In the genomic region with DNA sequence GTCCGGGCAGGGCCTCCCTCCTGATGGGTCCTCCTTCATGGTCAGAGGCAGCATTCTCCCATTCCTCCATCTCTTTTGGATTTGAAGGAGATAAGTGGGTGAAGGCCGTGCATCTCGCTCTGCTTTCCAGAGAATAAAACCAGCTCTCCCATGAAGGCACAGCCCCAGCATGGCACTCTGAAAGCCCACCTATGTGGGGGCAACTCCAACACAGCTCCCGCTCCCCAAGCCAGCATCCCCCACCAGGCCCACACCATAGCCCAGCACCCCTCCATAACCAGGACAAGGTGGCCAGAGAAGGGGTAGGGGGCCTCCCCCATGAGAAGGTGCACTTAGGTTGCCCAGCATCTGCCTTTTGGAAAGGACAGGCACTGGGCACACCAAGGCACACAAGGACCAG, we compare ENCODE assay signal across 21 cellular contexts.
A peak's percentile ranks its signal among the peaks of the same experiment; 100 is the strongest.
DNase-seq lines count a peak whose midpoint lies in the region; ATAC-seq, FAIRE-seq and TF ChIP-seq lines count a peak whose summit lies in the region.
"Had no signal": no experiment of that assay in that cellular context is flagged by ENCODE, and none has a peak within 500 bp of the region (broad histone marks: within the 10 kb centered on the region; RNA-seq: fewer than 3 reads in every experiment).

No MANE protein-coding gene starts in this region.

- 96% methylated on average over 4 of the region's 4 CpGs for WGBS in mesenchymal stem cell
- WGBS in spleen, 5 donors = 88 to 97% (median 97%) methylated on average over 4 of the region's 4 CpGs

- TF ChIP-seq CTCF in left ventricle myocardium inferior (IDR thresholded peaks at IDR 0.05; ENCODE audit: borderline replicate concordance) (no peak), kidney (IDR thresholded peaks at IDR 0.05; ENCODE audit: borderline replicate concordance, extremely low read depth, insufficient read depth) (no peak), spleen (IDR thresholded peaks at IDR 0.05 in 8 of 11, conservative IDR thresholded peaks at IDR 0.05 in 3 of 11) (no peak)

- no peak overlapping the region for H4K8ac ChIP-seq in mesenchymal stem cell (ENCODE audit: low read length)

- ATAC-seq in Right ventricle myocardium inferior = no peak

- H2BK12ac ChIP-seq in mesenchymal stem cell (ENCODE audit: low read length in 2 of 2) = no peak overlapping the region

- no peak overlapping the region for H3K4me2 ChIP-seq in mesenchymal stem cell (ENCODE audit: low read length, poor library complexity, severe bottlenecking)
- H3K4me2 ChIP-seq: BLaER1 had no signal

- no peak overlapping the region for H2AK5ac ChIP-seq in mesenchymal stem cell (ENCODE audit: low read length, severe bottlenecking)

- H3K27me3 ChIP-seq in left ventricle myocardium inferior (ENCODE audit: low read depth) = no peaks in the 10 kb centered on the region
- H3K27me3 ChIP-seq in mesenchymal stem cell (ENCODE audit: control insufficient read depth in 1 of 2, insufficient read depth in 1 of 2, low read length in 2 of 2) = peaks cover 0 to 8% of the 10 kb centered on the region in 2 experiments
- no peaks in the 10 kb centered on the region for H3K27me3 ChIP-seq in spleen (replicated peaks in 1 of 7)
- H3K27me3 ChIP-seq: BLaER1 had no signal

- TF ChIP-seq POLR2A in spleen (IDR thresholded peaks at IDR 0.05) = no peak

- no peak overlapping the region for H2BK120ac ChIP-seq in mesenchymal stem cell (ENCODE audit: low read depth, low read length)

- no peak overlapping the region for H3K18ac ChIP-seq in mesenchymal stem cell (ENCODE audit: low read depth in 1 of 2, low read length in 2 of 2)

- H3K9ac ChIP-seq in kidney (ENCODE audit: low read length in 2 of 2) = no peak overlapping the region
- no peak overlapping the region for H3K9ac ChIP-seq in mesenchymal stem cell (ENCODE audit: low read length)
- H3K9ac ChIP-seq: BLaER1, GM23248 had no signal

- no peaks in the 10 kb centered on the region for H3K9me3 ChIP-seq in left ventricle myocardium inferior (replicated peaks)
- no peaks in the 10 kb centered on the region for H3K9me3 ChIP-seq in kidney (ENCODE audit: control insufficient read depth in 1 of 2, low read length in 2 of 2)
- H3K9me3 ChIP-seq in mesenchymal stem cell (ENCODE audit: control insufficient read depth, low read length) = no peaks in the 10 kb centered on the region
- no peaks in the 10 kb centered on the region for H3K9me3 ChIP-seq in spleen
- H3K9me3 ChIP-seq: BLaER1 had no signal

- H3K36me3 ChIP-seq in left ventricle myocardium inferior (peaks cover 70% of the 10 kb centered on the region), kidney (ENCODE audit: control insufficient read depth in 1 of 2, insufficient read depth in 2 of 2, low read length in 2 of 2) (peaks cover 37 to 49% of the 10 kb centered on the region in 2 donors), mesenchymal stem cell (ENCODE audit: control insufficient read depth in 1 of 2, insufficient read depth in 2 of 2, low read depth in 1 of 2, low read length in 2 of 2) (peaks cover 0 to 47% of the 10 kb centered on the region in 2 experiments), spleen (peaks cover 0 to 94% (median 21%) of the 10 kb centered on the region in 6 donors)
- H3K36me3 ChIP-seq: BLaER1 had no signal

- no peak overlapping the region for H3K14ac ChIP-seq in mesenchymal stem cell (ENCODE audit: low read length in 2 of 2)

- no peak overlapping the region for H2AFZ ChIP-seq in mesenchymal stem cell (ENCODE audit: low read depth, low read length)
- H2AFZ ChIP-seq: GM23248 had no signal

- no peak overlapping the region for H3K23ac ChIP-seq in mesenchymal stem cell (ENCODE audit: low read length in 2 of 2)

- H3K27ac ChIP-seq in left ventricle myocardium inferior (replicated peaks) (no peak overlapping the region), kidney (ENCODE audit: low read depth in 2 of 2, low read length in 2 of 2) (no peak overlapping the region), mesenchymal stem cell (ENCODE audit: low read length, poor library complexity, severe bottlenecking) (no peak overlapping the region), spleen (no peak overlapping the region)
- H3K27ac ChIP-seq: BLaER1, C4-2B, GM23248 had no signal

- H3K4me1 ChIP-seq in left ventricle myocardium inferior (peaks cover 7% of the 10 kb centered on the region), kidney (ENCODE audit: control insufficient read depth in 1 of 2, insufficient read depth in 1 of 2, low read depth in 1 of 2, low read length in 2 of 2) (peaks cover 5 to 6% of the 10 kb centered on the region in 2 donors), mesenchymal stem cell (ENCODE audit: control insufficient read depth, insufficient read depth, low read depth, low read length) (peaks cover 4% of the 10 kb centered on the region), spleen (no peaks in the 10 kb centered on the region)

- no peak overlapping the region for H2BK15ac ChIP-seq in mesenchymal stem cell (ENCODE audit: low read depth, poor library complexity, severe bottlenecking)

- H3K4me3 ChIP-seq in left ventricle myocardium inferior (no peak overlapping the region), kidney (ENCODE audit: low read length in 2 of 2) (no peak overlapping the region), mesenchymal stem cell (ENCODE audit: insufficient read depth in 1 of 2, low read depth in 1 of 2, low read length in 2 of 2) (no peak overlapping the region), spleen (no peak overlapping the region)
- H3K4me3 ChIP-seq: BLaER1, GM23248 had no signal

- no peak overlapping the region for H3K4ac ChIP-seq in mesenchymal stem cell (ENCODE audit: low read depth in 1 of 2, low read length in 2 of 2)

- H4K91ac ChIP-seq in mesenchymal stem cell (ENCODE audit: low read length) = peak overlapping the region; percentile 21

- no peaks in the 10 kb centered on the region for H3K79me1 ChIP-seq in mesenchymal stem cell (replicated peaks; ENCODE audit: low read length, poor library complexity, severe bottlenecking)

- intact Hi-C loops in Right ventricle myocardium inferior (cut with DNase I) = loop anchor here (5.0 kb wide), 1 partner anchor 48 kb away; no protein-coding TSS in a partner anchor
- intact Hi-C loops in left ventricle myocardium inferior (cut with micrococcal nuclease) = no loop called here
- intact Hi-C loops in kidney (cut with DNase I) = no loop called here
- intact Hi-C loops in spleen (cut with DNase I; ENCODE audit: low total_unique reads) = no loop called here

- DNase-seq in Right ventricle myocardium inferior (ENCODE audit: missing footprints) (peak; percentile 7), left ventricle myocardium inferior (no peak), kidney (peak; percentile 59), mesenchymal stem cell (no peak), spleen (peak; percentile 30), urothelium cell line (ENCODE audit: low spot score) (no peak)
- DNase-seq in stimulated activated naive CD4-positive, alpha-beta T cell (lab: John Stamatoyannopoulos, UW) = no peak
- DNase-seq: Calu3; CD4-positive, alpha-beta T cell; COR-L47; DMS53; DMS79 treated with DMSO at 0.1 percent for 48 hours; GM23248; H7; HCEC 1CT had no signal

- H2BK5ac ChIP-seq in mesenchymal stem cell (ENCODE audit: low read depth, low read length, poor library complexity, severe bottlenecking) = no peak overlapping the region

- FAIRE-seq in kidney (lab: Jason Lieb, UNC) (no peak), urothelium cell line (lab: Jason Lieb, UNC) (no peak)
- FAIRE-seq: A204.1, GM12892, GM19239, H1 had no signal

Comparison
In these comparisons a context has a peak if more than half of its experiments do, and no peak if none do; other contexts are left out.
1. DNase-seq: peak in Right ventricle myocardium inferior (single experiment), kidney (single experiment) and spleen (single experiment); none in left ventricle myocardium inferior (single experiment), mesenchymal stem cell (single experiment), stimulated activated naive CD4-positive, alpha-beta T cell (0 of 6) and urothelium cell line (single experiment).